In the genomic region with DNA sequence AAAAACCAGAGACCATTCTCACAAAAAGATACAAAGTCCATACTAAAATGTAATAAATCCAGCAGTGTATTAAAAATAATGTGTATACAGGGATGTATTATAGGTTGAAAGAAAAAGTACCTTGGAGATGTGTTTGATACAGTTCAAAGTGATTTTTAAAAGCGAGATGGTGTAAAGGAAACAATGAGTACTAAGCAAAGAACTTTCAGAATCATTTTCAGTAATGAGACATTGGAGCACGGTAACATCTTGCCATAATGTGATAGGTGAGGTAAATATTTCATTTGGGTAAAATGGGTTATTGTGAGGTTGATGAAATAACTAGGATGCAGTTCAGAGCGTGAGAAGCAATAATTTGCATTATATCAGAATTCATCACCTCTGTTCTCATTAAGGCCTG, we compare ENCODE assay signal across 14 cellular contexts. TPM values are rescaled to one million over a fixed set of nuclear protein-coding genes. Genes with fewer than 3 reads are reported as not detected.
DNase-seq lines count a peak whose midpoint lies in the region; ATAC-seq lines count a peak whose summit lies in the region.
"Had no signal": no experiment of that assay in that cellular context is flagged by ENCODE, and none has a peak within 500 bp of the region (broad histone marks: within the 10 kb centered on the region; RNA-seq: fewer than 3 reads in every experiment).

No MANE protein-coding gene starts in this region.

- H3K27ac Mint-ChIP-seq in CD4-positive, alpha-beta memory T cell, result peak overlapping the region in 4 of 7 donors; percentile 1 to 31 (median 22)
- peak overlapping the region; percentile 80 for H3K27ac Mint-ChIP-seq in activated naive CD8-positive, alpha-beta T cell
- H3K27ac Mint-ChIP-seq: memory B cell had no signal

- no peak overlapping the region for H3K4me3 ChIP-seq in CD4-positive, alpha-beta memory T cell (ENCODE audit: low read length in 2 of 2)
- H3K4me3 ChIP-seq: MG63, prostate gland, SJCRH30, thoracic aorta had no signal

- H3K36me3 ChIP-seq in CD4-positive, alpha-beta memory T cell (ENCODE audit: insufficient read depth, low read length), result peaks cover 4% of the 10 kb centered on the region
- H3K36me3 ChIP-seq: prostate gland had no signal

- intact Hi-C loops in CD4-positive, alpha-beta memory T cell (cut with micrococcal nuclease), result loop anchor here (1.0 to 2.0 kb wide), 3 partner anchors 14 to 162 kb away; no protein-coding TSS in a partner anchor

- H3K27me3 Mint-ChIP-seq in CD4-positive, alpha-beta memory T cell, result no peaks in the 10 kb centered on the region
- no peaks in the 10 kb centered on the region for H3K27me3 Mint-ChIP-seq in activated naive CD8-positive, alpha-beta T cell
- H3K27me3 Mint-ChIP-seq: memory B cell had no signal

- H3K9me3 ChIP-seq in CD4-positive, alpha-beta memory T cell (ENCODE audit: control insufficient read depth in 1 of 2, low read length in 2 of 2), result no peaks in the 10 kb centered on the region
- H3K9me3 ChIP-seq: MG63, prostate gland, SJCRH30, thoracic aorta had no signal

- H3K9me3 Mint-ChIP-seq in CD4-positive, alpha-beta memory T cell, result no peaks in the 10 kb centered on the region
- H3K9me3 Mint-ChIP-seq in activated naive CD8-positive, alpha-beta T cell (ENCODE audit: low read depth), result no peaks in the 10 kb centered on the region
- H3K9me3 Mint-ChIP-seq: memory B cell had no signal

- no peaks in the 10 kb centered on the region for H3K27me3 ChIP-seq in CD4-positive, alpha-beta memory T cell (ENCODE audit: insufficient read depth, low read length)
- H3K27me3 ChIP-seq: MG63, SJCRH30 had no signal

- CTCF ChIA-PET in CD4-positive, alpha-beta memory T cell (lab: Charles Lee; ENCODE audit: partially characterized antibody), result interaction anchor here (1.4 to 2.8 kb wide), 2 partner anchors 16 to 163 kb away, joined by 3 to 11 read pairs; no protein-coding TSS in a partner anchor

- POLR2A ChIA-PET in CD4-positive, alpha-beta memory T cell (lab: Charles Lee; ENCODE audit: partially characterized antibody), result no interaction called here

- no peak overlapping the region for H3K4me3 Mint-ChIP-seq in CD4-positive, alpha-beta memory T cell
- peak overlapping the region; percentile 39 for H3K4me3 Mint-ChIP-seq in activated naive CD8-positive, alpha-beta T cell
- H3K4me3 Mint-ChIP-seq: memory B cell had no signal

- no peak overlapping the region for H3K27ac ChIP-seq in CD4-positive, alpha-beta memory T cell (ENCODE audit: low read depth, low read length)
- H3K27ac ChIP-seq: prostate gland, SJCRH30, thoracic aorta had no signal

- H3K4me1 Mint-ChIP-seq in CD4-positive, alpha-beta memory T cell, result peaks cover 0 to 10% (median 5%) of the 10 kb centered on the region in 4 donors
- H3K4me1 Mint-ChIP-seq in activated naive CD8-positive, alpha-beta T cell (ENCODE audit: low read depth), result peaks cover 15% of the 10 kb centered on the region

- peak; percentile 49 for ATAC-seq in GM18861 (IDR thresholded peaks at IDR 0.05; ENCODE audit: unreplicated experiment)
- ATAC-seq in HG02885 (IDR thresholded peaks at IDR 0.05; ENCODE audit: poor library complexity, unreplicated experiment), result peak; percentile 62

- no peak for DNase-seq in CD4-positive, alpha-beta memory T cell
- DNase-seq in NOMO-1 treated with DMSO at 0.1 percent for 48 hours (lab: John Stamatoyannopoulos, UW; ENCODE audit: unreplicated experiment) (no peak), NCI-H510A (lab: John Stamatoyannopoulos, UW) (no peak), ureter (ENCODE audit: low spot score) (no peak)
- no peak for DNase-seq in stimulated activated CD4-positive, alpha-beta T cell treated with anti-CD3 and anti-CD28 coated beads, Interleukin-4, amount 100 ng/mL, for 4 hours
- DNase-seq: MG63, NCI-H345, SJCRH30 had no signal

- no peaks in the 10 kb centered on the region for H3K4me1 ChIP-seq in CD4-positive, alpha-beta memory T cell (ENCODE audit: insufficient read depth, low read length)
- H3K4me1 ChIP-seq: prostate gland had no signal

- peaks cover 18 to 23% of the 10 kb centered on the region in 2 donors for H3K36me3 Mint-ChIP-seq in CD4-positive, alpha-beta memory T cell
- H3K36me3 Mint-ChIP-seq in activated naive CD8-positive, alpha-beta T cell, result peaks cover 2% of the 10 kb centered on the region

RNA-seq across cellular contexts. Expression of gene EIF2S3, which starts 25.9 kb away (rescaled TPM):
- 100 to 1,000 TPM; 218 to 221 TPM for total RNA-seq in CD4-positive, alpha-beta memory T cell
- 100 to 1,000 TPM; 117 to 120 TPM for polyA plus RNA-seq in CD4-positive, alpha-beta memory T cell
- total RNA-seq in ureter, result 215 TPM

RNA-seq across cellular contexts. Expression of gene KLHL15, which starts 53.7 kb away (rescaled TPM):
- total RNA-seq in CD4-positive, alpha-beta memory T cell, result 1 to 10 TPM; 7.3 to 7.9 TPM
- polyA plus RNA-seq in CD4-positive, alpha-beta memory T cell, result 1 to 10 TPM; 1.3 to 1.5 TPM
- total RNA-seq in ureter, result 7.8 TPM
